Comparison of ENCODE assay signal across 22 cellular contexts in the genomic region with DNA sequence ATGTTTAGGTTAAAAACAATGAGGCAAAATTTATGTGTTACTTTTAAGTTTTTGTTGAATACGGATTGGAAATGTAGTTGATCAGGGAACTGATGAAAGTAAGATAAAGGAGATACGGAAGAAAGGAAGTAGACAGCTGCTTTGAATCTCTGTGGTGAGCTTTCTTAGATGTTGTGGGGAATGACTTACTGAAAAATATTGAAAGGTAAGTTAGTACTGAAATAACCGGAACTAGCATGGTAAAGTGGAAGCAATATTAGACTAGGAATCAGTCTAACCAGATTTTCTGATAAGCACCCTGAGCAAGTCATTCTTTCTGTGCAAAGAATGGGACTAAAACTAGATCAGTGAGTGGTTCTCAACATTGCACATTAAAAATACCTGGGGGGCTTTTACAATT. TPM values are rescaled to one million over a fixed set of nuclear protein-coding genes. Genes with fewer than 3 reads are reported as not detected.
DNase-seq lines count a peak whose midpoint lies in the region; ATAC-seq, FAIRE-seq and TF ChIP-seq lines count a peak whose summit lies in the region.
"Had no signal": no experiment of that assay in that cellular context is flagged by ENCODE, and none has a peak within 500 bp of the region (broad histone marks: within the 10 kb centered on the region; RNA-seq: fewer than 3 reads in every experiment).

No MANE protein-coding gene starts in this region.

- H3K4me1 ChIP-seq in K562 (replicated peaks in 1 of 2; ENCODE audit: control insufficient read depth in 2 of 2, insufficient read depth in 2 of 2, low read length in 2 of 2): no peaks in the 10 kb centered on the region
- H3K4me1 ChIP-seq: neural progenitor cell had no signal

- no peaks in the 10 kb centered on the region for H3K27me3 Mint-ChIP-seq in activated naive CD4-positive, alpha-beta T cell treated with anti-CD3 and anti-CD28 coated beads, Interleukin-2, amount 10 ng/mL, durations not matched to agents 7 days and 5 days
- no peaks in the 10 kb centered on the region for H3K27me3 Mint-ChIP-seq in T-helper 1 cell treated with Interleukin-12 subunit alpha and Interleukin-12 subunit beta and Interleukin-4 antibody, amounts not matched to agents 30 μg/mL and 1 μg/mL, for 36 hours (ENCODE audit: low read depth)
- no peaks in the 10 kb centered on the region for H3K27me3 Mint-ChIP-seq in osteocyte (ENCODE audit: unreplicated experiment)
- H3K27me3 Mint-ChIP-seq: brain had no signal

- no peak overlapping the region for H3K4me3 Mint-ChIP-seq in activated naive CD4-positive, alpha-beta T cell treated with anti-CD3 and anti-CD28 coated beads, Interleukin-2, amount 10 ng/mL, durations not matched to agents 7 days and 5 days
- H3K4me3 Mint-ChIP-seq in T-helper 1 cell treated with Interleukin-12 subunit alpha and Interleukin-12 subunit beta and Interleukin-4 antibody, amounts not matched to agents 30 μg/mL and 1 μg/mL, for 36 hours: peak overlapping the region; percentile 18
- H3K4me3 Mint-ChIP-seq in osteocyte (ENCODE audit: unreplicated experiment): no peak overlapping the region
- H3K4me3 Mint-ChIP-seq: brain, neural progenitor cell had no signal

- H3K9me3 ChIP-seq in K562 (replicated peaks; ENCODE audit: control insufficient read depth, insufficient read depth, low read depth, low read length): no peaks in the 10 kb centered on the region
- H3K9me3 ChIP-seq: HAP-1 had no signal

- CTCF ChIA-PET in activated naive CD4-positive, alpha-beta T cell treated with anti-CD3 and anti-CD28 coated beads, Interleukin-2, amount 10 ng/mL, durations not matched to agents 7 days and 5 days (lab: Charles Lee): interaction anchor here (1.1 to 1.5 kb wide), 2 partner anchors 40 to 56 kb away, joined by 3 to 6 read pairs; no protein-coding TSS in a partner anchor
- CTCF ChIA-PET in K562 (lab: Yijun Ruan, JAX; ENCODE audit: low intra/inter-chr PET ratio): no interaction called here

- POLR2A ChIA-PET in K562 (lab: Yijun Ruan, JAX): interaction anchor here (0.7 to 2.3 kb wide), 6 partner anchors 9 to 40 kb away, joined by 3 to 9 read pairs (median 4); no protein-coding TSS in a partner anchor

- no peak overlapping the region for H3K9ac ChIP-seq in K562 (ENCODE audit: insufficient read depth in 1 of 2, low read depth in 2 of 2, low read length in 2 of 2)
- H3K9ac ChIP-seq: neural progenitor cell had no signal

- ATAC-seq in K562: no peak
- ATAC-seq in HG03460 (IDR thresholded peaks at IDR 0.05; ENCODE audit: unreplicated experiment): no peak
- ATAC-seq: left lobe of liver had no signal

- H3K4me2 ChIP-seq in K562 (ENCODE audit: insufficient read depth, low read length): no peak overlapping the region
- H3K4me2 ChIP-seq: neural progenitor cell had no signal

- TF ChIP-seq RAD21 in K562 (CRISPR knock-in tag; conservative IDR thresholded peaks at IDR 0.05 in 1 of 2, IDR thresholded peaks at IDR 0.05 in 1 of 2): no peak

- no peak for FAIRE-seq in K562 (lab: Jason Lieb, UNC)
- FAIRE-seq: colon, endometrium had no signal

- no peaks in the 10 kb centered on the region for H4K20me1 ChIP-seq in K562 (replicated peaks; ENCODE audit: control insufficient read depth, insufficient read depth, low read length)

- TSS peak; percentile 2 for BruUV-seq in K562 (replicated peaks; lab: Mats Ljungman, UMichigan)

- H3K9me3 Mint-ChIP-seq in activated naive CD4-positive, alpha-beta T cell treated with anti-CD3 and anti-CD28 coated beads, Interleukin-2, amount 10 ng/mL, durations not matched to agents 7 days and 5 days: no peaks in the 10 kb centered on the region
- H3K9me3 Mint-ChIP-seq in T-helper 1 cell treated with Interleukin-12 subunit alpha and Interleukin-12 subunit beta and Interleukin-4 antibody, amounts not matched to agents 30 μg/mL and 1 μg/mL, for 36 hours: no peaks in the 10 kb centered on the region
- H3K9me3 Mint-ChIP-seq in osteocyte (ENCODE audit: unreplicated experiment): no peaks in the 10 kb centered on the region
- H3K9me3 Mint-ChIP-seq: brain, neural progenitor cell had no signal

- no peak for DNase-seq in activated naive CD4-positive, alpha-beta T cell treated with anti-CD3 and anti-CD28 coated beads, Interleukin-2, amount 10 ng/mL, durations not matched to agents 7 days and 5 days
- DNase-seq in activated naive CD4-positive, alpha-beta T cell treated with anti-CD3 and anti-CD28 coated beads, Interleukin-2, amount 50 U/mL, for 16 hours: no peak
- DNase-seq in K562 (ENCODE audit: extremely low read depth in 1 of 4, low spot score in 3 of 4) (no peak), osteocyte (ENCODE audit: extremely low spot score, unreplicated experiment) (no peak), DMS 273 (lab: John Stamatoyannopoulos, UW; ENCODE audit: unreplicated experiment) (no peak)
- no peak for DNase-seq in effector CD4-positive, alpha-beta T cell
- DNase-seq: glutamatergic neuron, NCI-H1092 treated with DMSO at 0.1 percent for 48 hours, NCI-H2029 treated with DMSO at 0.1 percent for 48 hours, NCI-H345, PC-3, SHP77 treated with DMSO at 0.1 percent for 48 hours, trophoblast cell had no signal

- intact Hi-C loops in K562 (cut with micrococcal nuclease): no loop called here

- H2AFZ ChIP-seq in K562 (ENCODE audit: low read depth, low read length): no peak overlapping the region
- H2AFZ ChIP-seq: neural progenitor cell had no signal

- no peak for TF ChIP-seq CTCF in K562 (IDR thresholded peaks at IDR 0.05 in 2 of 3, conservative IDR thresholded peaks at IDR 0.05 in 1 of 3; ENCODE audit: insufficient read depth in 2 of 3, low read depth in 1 of 3, low read length in 3 of 3)
- no peak for TF ChIP-seq CTCF in osteocyte (IDR thresholded peaks at IDR 0.05)

- H3K4me1 Mint-ChIP-seq in activated naive CD4-positive, alpha-beta T cell treated with anti-CD3 and anti-CD28 coated beads, Interleukin-2, amount 10 ng/mL, durations not matched to agents 7 days and 5 days: peaks cover 29% of the 10 kb centered on the region
- H3K4me1 Mint-ChIP-seq in T-helper 1 cell treated with Interleukin-12 subunit alpha and Interleukin-12 subunit beta and Interleukin-4 antibody, amounts not matched to agents 30 μg/mL and 1 μg/mL, for 36 hours (ENCODE audit: low read depth): peaks cover 23% of the 10 kb centered on the region
- H3K4me1 Mint-ChIP-seq in osteocyte (ENCODE audit: unreplicated experiment): peaks cover 33% of the 10 kb centered on the region
- H3K4me1 Mint-ChIP-seq: neural progenitor cell had no signal

- H3K36me3 Mint-ChIP-seq in activated naive CD4-positive, alpha-beta T cell treated with anti-CD3 and anti-CD28 coated beads, Interleukin-2, amount 10 ng/mL, durations not matched to agents 7 days and 5 days: peaks cover 49% of the 10 kb centered on the region
- H3K36me3 Mint-ChIP-seq in T-helper 1 cell treated with Interleukin-12 subunit alpha and Interleukin-12 subunit beta and Interleukin-4 antibody, amounts not matched to agents 30 μg/mL and 1 μg/mL, for 36 hours (ENCODE audit: low read depth): peaks cover 37% of the 10 kb centered on the region
- H3K36me3 Mint-ChIP-seq in osteocyte (ENCODE audit: unreplicated experiment): peaks cover 43% of the 10 kb centered on the region

- TF ChIP-seq EP300 in K562 (IDR thresholded peaks at IDR 0.05; ENCODE audit: low read length): no peak

- no peaks in the 10 kb centered on the region for H3K27me3 ChIP-seq in K562 (ENCODE audit: control insufficient read depth in 2 of 2, insufficient read depth in 2 of 2, low read length in 2 of 2)
- H3K27me3 ChIP-seq: neural progenitor cell had no signal

- peaks cover 85% of the 10 kb centered on the region for H3K36me3 ChIP-seq in K562 (ENCODE audit: control insufficient read depth, insufficient read depth, low read length)

- H3K27ac Mint-ChIP-seq in activated naive CD4-positive, alpha-beta T cell treated with anti-CD3 and anti-CD28 coated beads, Interleukin-2, amount 10 ng/mL, durations not matched to agents 7 days and 5 days: peak overlapping the region; percentile 82
- H3K27ac Mint-ChIP-seq in T-helper 1 cell treated with Interleukin-12 subunit alpha and Interleukin-12 subunit beta and Interleukin-4 antibody, amounts not matched to agents 30 μg/mL and 1 μg/mL, for 36 hours: peak overlapping the region; percentile 67
- H3K27ac Mint-ChIP-seq in osteocyte (ENCODE audit: unreplicated experiment): peak overlapping the region; percentile 28
- H3K27ac Mint-ChIP-seq: neural progenitor cell had no signal

- WGBS in K562 (ENCODE audit: insufficient coverage, low coverage, missing lambda C conversion rate): 86% methylated on average over 3 of the region's 3 CpGs

- peaks cover 78% of the 10 kb centered on the region for H3K79me2 ChIP-seq in K562 (ENCODE audit: control insufficient read depth, insufficient read depth, low read length)

- no peaks in the 10 kb centered on the region for H3K9me1 ChIP-seq in K562 (ENCODE audit: control insufficient read depth, insufficient read depth, low read length)

- no peak overlapping the region; the same call in 2 of the 3 replicates for H3K27ac ChIP-seq in K562 (ENCODE audit: extremely low read depth, low read depth, low read length)
- H3K27ac ChIP-seq: VCaP had no signal

- no peak overlapping the region for H3K4me3 ChIP-seq in K562
- H3K4me3 ChIP-seq: HAP-1, neural progenitor cell had no signal

- in situ Hi-C loops in K562 (cut with MboI): no loop called here

- TF ChIP-seq POLR2A in K562 (conservative IDR thresholded peaks at IDR 0.05): no peak; the same call in 1 of the 2 replicates

RNA-seq across cellular contexts. Expression of a gene that starts 34.9 kb away (rescaled TPM):
- total RNA-seq in K562 (2011; cell fraction: chromatin; rRNA removed; ENCODE audit: low replicate concordance): 93.5 and 286 TPM in 2 replicates
- total RNA-seq in K562 (2011; cell fraction: nucleolus; rRNA removed): 133 and 154 TPM in 2 replicates
- total RNA-seq in K562 (2011; cell fraction: nucleoplasm; rRNA removed): 161 and 217 TPM in 2 replicates
- total RNA-seq in K562 (2014; rRNA removed) (110 and 119 TPM in 2 replicates), K562 (2014; rRNA removed; fragmentation: Illumina TruSeq; extraction: Trizol) (144 and 164 TPM in 2 replicates), K562 (2015; rRNA removed; fragmentation: Illumina TruSeq; extraction: Trizol) (141 and 144 TPM in 2 replicates), K562 (2021) (198 and 207 TPM in 2 replicates), osteocyte (112 and 116 TPM in 2 replicates)
- polyA plus RNA-seq in K562 (2011; rRNA removed) (95.0 and 115 TPM in 2 replicates), K562 (2014; fragmentation: Illumina TruSeq; extraction: Trizol) (137 and 168 TPM in 2 replicates), K562 (2014; fragmentation: Nextera tagmentation; extraction: Ambion mirVana) (10 to 100 TPM; 56.1 to 66.5 TPM), K562 (2014; rRNA removed) (117 and 144 TPM in 2 replicates)
- 61.1 and 102 TPM in 2 replicates for polyA plus RNA-seq in K562 (2011; cell fraction: cytosol; rRNA removed)
- 137 and 144 TPM in 2 replicates for polyA plus RNA-seq in K562 (2011; cell fraction: nucleus; rRNA removed)
- polyA plus RNA-seq in K562 (2012): 102 and 214 TPM in 2 replicates
- polyA minus RNA-seq in K562 (2011; rRNA and poly(A)+ RNA removed): 121 and 164 TPM in 2 replicates
- 55.3 and 77.4 TPM in 2 replicates for polyA minus RNA-seq in K562 (2011; cell fraction: cytosol; rRNA and poly(A)+ RNA removed)
- polyA minus RNA-seq in K562 (2011; cell fraction: nucleus; rRNA and poly(A)+ RNA removed): 193 and 262 TPM in 2 replicates

RNA-seq across cellular contexts. Expression of a gene that starts 53.4 kb away (rescaled TPM):
- 10.0 and 12.5 TPM in 2 replicates for total RNA-seq in K562 (2011; cell fraction: chromatin; rRNA removed; ENCODE audit: low replicate concordance)
- 17.1 and 19.0 TPM in 2 replicates for total RNA-seq in K562 (2011; cell fraction: nucleolus; rRNA removed)
- 19.2 and 21.5 TPM in 2 replicates for total RNA-seq in K562 (2011; cell fraction: nucleoplasm; rRNA removed)
- total RNA-seq in K562 (2014; rRNA removed) (25.8 and 28.6 TPM in 2 replicates), K562 (2014; rRNA removed; fragmentation: Illumina TruSeq; extraction: Trizol) (16.8 and 26.1 TPM in 2 replicates), K562 (2015; rRNA removed; fragmentation: Illumina TruSeq; extraction: Trizol) (12.1 and 14.0 TPM in 2 replicates), K562 (2021) (29.0 TPM in 2 replicates), osteocyte (8.6 and 13.5 TPM in 2 replicates)
- polyA plus RNA-seq in K562 (2011; rRNA removed) (30.6 and 49.5 TPM in 2 replicates), K562 (2014; fragmentation: Illumina TruSeq; extraction: Trizol) (14.1 and 25.3 TPM in 2 replicates), K562 (2014; fragmentation: Nextera tagmentation; extraction: Ambion mirVana) (100 to 1,000 TPM; 112 to 116 TPM), K562 (2014; rRNA removed) (35.3 and 37.8 TPM in 2 replicates)
- polyA plus RNA-seq in K562 (2011; cell fraction: cytosol; rRNA removed): 37.2 and 46.5 TPM in 2 replicates
- polyA plus RNA-seq in K562 (2011; cell fraction: nucleus; rRNA removed): 32.2 and 54.0 TPM in 2 replicates
- polyA plus RNA-seq in K562 (2012): 42.5 and 51.0 TPM in 2 replicates
- polyA minus RNA-seq in K562 (2011; rRNA and poly(A)+ RNA removed): 7.4 and 8.4 TPM in 2 replicates
- polyA minus RNA-seq in K562 (2011; cell fraction: cytosol; rRNA and poly(A)+ RNA removed): 5.2 and 8.2 TPM in 2 replicates
- polyA minus RNA-seq in K562 (2011; cell fraction: nucleus; rRNA and poly(A)+ RNA removed): 4.3 and 8.8 TPM in 2 replicates

Comparison
In these comparisons a context has a peak if more than half of its experiments do, and no peak if none do; other contexts are left out.
1. H3K27ac Mint-ChIP-seq: peak in every context shown above with its lines; median percentile 82 in activated naive CD4-positive, alpha-beta T cell treated with anti-CD3 and anti-CD28 coated beads, Interleukin-2, amount 10 ng/mL, durations not matched to agents 7 days and 5 days; 67 in T-helper 1 cell treated with Interleukin-12 subunit alpha and Interleukin-12 subunit beta and Interleukin-4 antibody, amounts not matched to agents 30 μg/mL and 1 μg/mL, for 36 hours; 28 in osteocyte.